7 cellular contexts compared by ENCODE assay signal in the genomic region with DNA sequence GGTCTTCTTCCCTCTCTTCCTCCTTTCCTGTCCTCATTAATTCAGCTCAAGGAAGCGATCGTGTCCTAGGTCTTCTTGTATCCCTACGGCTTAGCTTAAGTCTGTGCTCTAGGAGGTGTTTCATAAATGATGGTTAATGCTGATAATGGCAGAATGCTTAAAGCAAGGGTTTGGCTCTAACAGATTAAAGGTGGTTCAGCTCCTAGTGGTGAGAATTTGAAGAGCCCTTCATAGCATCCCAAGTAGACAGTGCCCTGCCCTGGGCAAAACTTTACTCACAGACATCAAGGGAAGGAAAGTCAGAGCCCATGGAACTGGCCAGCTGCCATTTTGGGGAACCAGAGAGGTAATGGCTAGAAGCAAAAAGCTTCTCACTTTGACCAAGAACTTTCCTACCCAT.
"Had no signal": no experiment of that assay in that cellular context is flagged by ENCODE, and none has a peak within 500 bp of the region (broad histone marks: within the 10 kb centered on the region; RNA-seq: fewer than 3 reads in every experiment).

No MANE protein-coding gene starts in this region.

- H3K27ac ChIP-seq: parathyroid adenoma had no signal

- H3K9ac ChIP-seq: parathyroid adenoma had no signal

- H3K27ac Mint-ChIP-seq: activated naive CD8-positive, alpha-beta T cell had no signal

- DNase-seq: activated CD4-positive, alpha-beta T cell treated with anti-CD3 and anti-CD28 coated beads, Interleukin-2, amount 50 U/mL, for 48 hours; activated gamma-delta T cell; activated T-cell treated with anti-CD3 and anti-CD28 coated beads, Interleukin-2, amount 50 U/mL, for 48 hours; T-helper 2 cell had no signal

- H3K4me3 ChIP-seq: skin epidermis had no signal

- H3K4me1 ChIP-seq: parathyroid adenoma had no signal

- H3K4me3 Mint-ChIP-seq: activated naive CD8-positive, alpha-beta T cell had no signal

- H3K36me3 Mint-ChIP-seq: activated naive CD8-positive, alpha-beta T cell had no signal
